In the genomic region with DNA sequence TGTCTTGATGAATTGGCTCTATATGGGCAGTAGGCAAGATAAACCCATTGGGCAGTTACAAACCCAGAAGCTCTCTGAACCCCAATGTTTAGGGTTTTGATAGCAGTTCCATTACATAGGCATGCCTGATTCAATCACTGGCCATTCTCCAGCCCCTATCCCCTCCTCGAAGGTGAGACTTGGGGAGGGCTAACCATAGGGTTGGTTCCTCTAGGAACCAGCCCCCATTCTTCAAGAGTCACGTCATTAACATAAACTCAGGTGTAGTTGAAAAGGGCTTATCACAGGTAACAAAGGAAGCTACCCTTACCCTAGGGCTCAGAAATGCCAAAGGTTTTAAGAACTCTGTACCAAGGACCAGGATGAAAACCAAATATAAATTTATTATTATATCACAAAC, we compare ENCODE assay signal across 23 cellular contexts.
"Had no signal": no experiment of that assay in that cellular context is flagged by ENCODE, and none has a peak within 500 bp of the region (broad histone marks: within the 10 kb centered on the region; RNA-seq: fewer than 3 reads in every experiment).

No MANE protein-coding gene starts in this region.

- H3K4me1 ChIP-seq: colonic mucosa, left lung, parathyroid adenoma, right lobe of liver, suprapubic skin, transverse colon, upper lobe of right lung, uterus had no signal

- H3K79me2 ChIP-seq: parathyroid adenoma had no signal

- ATAC-seq: left cardiac atrium; left lung; naive thymus-derived CD4-positive, alpha-beta T cell; right lobe of liver; stimulated activated naive B cell treated with anti-CD40 and anti-IgM and Interleukin-4, amounts not matched to agents 10 μg/mL and 1 μg/mL and 100 μg/mL, for 72 hours; upper lobe of right lung had no signal

- FAIRE-seq: endothelial cell of umbilical vein, frontal cortex, islet of Langerhans, small intestine had no signal

- H3K4me3 ChIP-seq: colonic mucosa, esophagus muscularis mucosa, left lung, neural progenitor cell, right lobe of liver, suprapubic skin, transverse colon, upper lobe of right lung, uterus had no signal

- DNase-seq: colonic mucosa; effector CD8-positive, alpha-beta T cell; hypothalamus; left cardiac atrium; left lung; mesenchymal stem cell; midbrain; naive thymus-derived CD4-positive, alpha-beta T cell; right lobe of liver; small intestine; stimulated activated CD4-positive, alpha-beta T cell treated with anti-CD3 and anti-CD28 coated beads, Interleukin-15, amount 100 ng/mL, for 24 hours; stimulated activated CD4-positive, alpha-beta T cell treated with anti-CD3 and anti-CD28 coated beads, Interleukin-2, amount 100 ng/mL, for 48 hours; stimulated activated naive B cell treated with anti-CD40 and anti-IgM and Interleukin-4, amounts not matched to agents 10 μg/mL and 1 μg/mL and 100 μg/mL, for 72 hours; transverse colon; upper lobe of right lung; uterus had no signal

- H3K36me3 ChIP-seq: colonic mucosa, esophagus muscularis mucosa, left lung, neural progenitor cell, right lobe of liver, suprapubic skin, transverse colon, upper lobe of right lung, uterus had no signal

- H2AFZ ChIP-seq: neural progenitor cell, parathyroid adenoma had no signal

- H3K4me2 ChIP-seq: neural progenitor cell had no signal

- H3K9me3 ChIP-seq: colonic mucosa, upper lobe of right lung, uterus had no signal

- H3K27me3 ChIP-seq: colonic mucosa, esophagus muscularis mucosa, left lung, neural progenitor cell, right lobe of liver, suprapubic skin, transverse colon, upper lobe of right lung, uterus had no signal

- H3K27ac ChIP-seq: colonic mucosa, esophagus muscularis mucosa, left lung, neural progenitor cell, parathyroid adenoma, right lobe of liver, suprapubic skin, transverse colon, upper lobe of right lung, uterus had no signal

- H3K9ac ChIP-seq: neural progenitor cell, parathyroid adenoma had no signal
